Comparison of ENCODE assay signal across 9 cellular contexts in the genomic region with DNA sequence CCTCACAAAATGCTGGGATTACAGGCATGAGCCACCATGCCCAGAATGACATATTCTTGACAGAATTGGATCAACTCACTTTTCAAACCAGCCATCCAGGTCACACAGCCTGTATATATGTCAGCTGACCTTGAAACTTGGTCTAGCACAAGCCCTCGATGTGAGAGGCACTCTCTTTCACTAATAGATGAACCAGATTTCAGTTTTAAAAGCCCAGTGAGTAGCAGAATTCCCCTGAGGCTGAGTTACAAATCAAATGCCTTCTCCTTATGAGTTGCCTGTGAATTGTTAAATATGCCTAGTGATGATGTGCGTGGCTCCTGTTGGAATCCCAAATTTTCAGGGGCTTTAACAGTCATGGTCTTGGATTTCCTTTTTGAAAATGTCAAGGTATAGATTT.
DNase-seq lines count a peak whose midpoint lies in the region; ATAC-seq and TF ChIP-seq lines count a peak whose summit lies in the region.
"Had no signal": no experiment of that assay in that cellular context is flagged by ENCODE, and none has a peak within 500 bp of the region (broad histone marks: within the 10 kb centered on the region; RNA-seq: fewer than 3 reads in every experiment).

No MANE protein-coding gene starts in this region.

- H3K4me1 ChIP-seq in CD4-positive, CD25-positive, alpha-beta regulatory T cell (ENCODE audit: control insufficient read depth, insufficient read depth, low read length, poor library complexity, severe bottlenecking): peaks cover 56% of the 10 kb centered on the region
- no peaks in the 10 kb centered on the region for H3K4me1 ChIP-seq in prostate gland (replicated peaks)

- 71% methylated on average over 2 of the region's 2 CpGs for whole genome bisulfite sequencing in prostate gland

- H3K27ac Mint-ChIP-seq in CD4-positive, CD25-positive, alpha-beta regulatory T cell: peak overlapping the region; percentile 23 to 80 (median 43)
- H3K27ac Mint-ChIP-seq in activated B cell treated with CpG ODN at 0.5 μM for 24 hours: peak overlapping the region; percentile 90

- peak overlapping the region; percentile 26 for H3K27ac ChIP-seq in CD4-positive, CD25-positive, alpha-beta regulatory T cell (ENCODE audit: insufficient read depth, low read length, poor library complexity, severe bottlenecking)
- H3K27ac ChIP-seq in prostate gland: no peak overlapping the region

- H3K27me3 ChIP-seq in CD4-positive, CD25-positive, alpha-beta regulatory T cell (ENCODE audit: control insufficient read depth, insufficient read depth, low read length): no peaks in the 10 kb centered on the region
- H3K27me3 ChIP-seq in prostate gland (replicated peaks; ENCODE audit: insufficient read depth): no peaks in the 10 kb centered on the region

- peaks cover 31% of the 10 kb centered on the region for H3K36me3 Mint-ChIP-seq in CD4-positive, CD25-positive, alpha-beta regulatory T cell
- H3K36me3 Mint-ChIP-seq in activated B cell treated with CpG ODN at 0.5 μM for 24 hours (ENCODE audit: low read depth): peaks cover 4% of the 10 kb centered on the region

- no peak overlapping the region for H3K4me3 ChIP-seq in CD4-positive, CD25-positive, alpha-beta regulatory T cell (ENCODE audit: low read depth, low read length)
- no peak overlapping the region for H3K4me3 ChIP-seq in prostate gland

- no peak for ATAC-seq in CD4-positive, CD25-positive, alpha-beta regulatory T cell (ENCODE audit: low read depth in 2 of 2)
- ATAC-seq in GM19025 (IDR thresholded peaks at IDR 0.05; ENCODE audit: low read depth, unreplicated experiment) (peak; percentile 44), HG02588 (IDR thresholded peaks at IDR 0.05; ENCODE audit: unreplicated experiment) (peak; percentile 52), activated B cell treated with CpG ODN at 0.5 μM for 24 hours (ENCODE audit: low read depth) (no peak), GM21825 (IDR thresholded peaks at IDR 0.05; ENCODE audit: unreplicated experiment) (no peak)

- H3K9me3 ChIP-seq in CD4-positive, CD25-positive, alpha-beta regulatory T cell (ENCODE audit: control insufficient read depth in 2 of 2, low read length in 2 of 2): no peaks in the 10 kb centered on the region
- no peaks in the 10 kb centered on the region for H3K9me3 ChIP-seq in prostate gland

- no peak for TF ChIP-seq CTCF in activated B cell treated with CpG ODN at 0.5 μM for 24 hours (IDR thresholded peaks at IDR 0.05)
- TF ChIP-seq CTCF in prostate gland (IDR thresholded peaks at IDR 0.05): no peak

- H3K9me3 Mint-ChIP-seq in CD4-positive, CD25-positive, alpha-beta regulatory T cell: no peaks in the 10 kb centered on the region
- no peaks in the 10 kb centered on the region for H3K9me3 Mint-ChIP-seq in activated B cell treated with CpG ODN at 0.5 μM for 24 hours

- H3K27me3 Mint-ChIP-seq in CD4-positive, CD25-positive, alpha-beta regulatory T cell: peaks cover 4% of the 10 kb centered on the region
- no peaks in the 10 kb centered on the region for H3K27me3 Mint-ChIP-seq in activated B cell treated with CpG ODN at 0.5 μM for 24 hours

- peaks cover 12 to 82% (median 56%) of the 10 kb centered on the region in 4 donors for H3K4me1 Mint-ChIP-seq in CD4-positive, CD25-positive, alpha-beta regulatory T cell
- H3K4me1 Mint-ChIP-seq in activated B cell treated with CpG ODN at 0.5 μM for 24 hours: peaks cover 52% of the 10 kb centered on the region

- POLR2A ChIA-PET in activated B cell treated with CpG ODN at 0.5 μM for 24 hours (lab: Charles Lee): interaction anchor here (1.0 to 1.4 kb wide), 3 partner anchors 11 to 162 kb away, joined by 3 to 7 read pairs (median 3); no protein-coding TSS in a partner anchor

- intact Hi-C loops in activated B cell treated with CpG ODN at 0.5 μM for 24 hours (cut with micrococcal nuclease): loop anchor here (2.0 kb wide), 2 partner anchors 17 to 101 kb away; no protein-coding TSS in a partner anchor
- intact Hi-C loops in prostate gland (cut with DNase I): no loop called here

- TF ChIP-seq POLR2A in prostate gland (IDR thresholded peaks at IDR 0.05): no peak

- peaks cover 50% of the 10 kb centered on the region for H3K36me3 ChIP-seq in CD4-positive, CD25-positive, alpha-beta regulatory T cell (ENCODE audit: control insufficient read depth, insufficient read depth, low read length)
- no peaks in the 10 kb centered on the region for H3K36me3 ChIP-seq in prostate gland

- CTCF ChIA-PET in activated B cell treated with CpG ODN at 0.5 μM for 24 hours (lab: Charles Lee): interaction anchor here (2.3 kb wide), 1 partner anchor 13 kb away, joined by 11 read pairs; no protein-coding TSS in a partner anchor

- DNase-seq in CD4-positive, CD25-positive, alpha-beta regulatory T cell: no peak
- DNase-seq in activated B cell treated with CpG ODN at 0.5 μM for 24 hours: no peak
- no peak for DNase-seq in SK-N-DZ (ENCODE audit: low spot score)
- DNase-seq in germinal center (ENCODE audit: low spot score): no peak
- no peak for DNase-seq in prostate gland (ENCODE audit: low spot score)
- DNase-seq: foreskin melanocyte had no signal

- peak overlapping the region in 3 of 4 donors; percentile 35 to 59 (median 55) for H3K4me3 Mint-ChIP-seq in CD4-positive, CD25-positive, alpha-beta regulatory T cell
- no peak overlapping the region for H3K4me3 Mint-ChIP-seq in activated B cell treated with CpG ODN at 0.5 μM for 24 hours

Comparison
In these comparisons a context has a peak if more than half of its experiments do, and no peak if none do; other contexts are left out.
1. ATAC-seq: peak in GM19025 (single experiment) and HG02588 (single experiment); none in CD4-positive, CD25-positive, alpha-beta regulatory T cell (0 of 2), activated B cell treated with CpG ODN at 0.5 μM for 24 hours (single experiment) and GM21825 (single experiment).